Comparison of ENCODE assay signal across 12 cellular contexts in the genomic region with DNA sequence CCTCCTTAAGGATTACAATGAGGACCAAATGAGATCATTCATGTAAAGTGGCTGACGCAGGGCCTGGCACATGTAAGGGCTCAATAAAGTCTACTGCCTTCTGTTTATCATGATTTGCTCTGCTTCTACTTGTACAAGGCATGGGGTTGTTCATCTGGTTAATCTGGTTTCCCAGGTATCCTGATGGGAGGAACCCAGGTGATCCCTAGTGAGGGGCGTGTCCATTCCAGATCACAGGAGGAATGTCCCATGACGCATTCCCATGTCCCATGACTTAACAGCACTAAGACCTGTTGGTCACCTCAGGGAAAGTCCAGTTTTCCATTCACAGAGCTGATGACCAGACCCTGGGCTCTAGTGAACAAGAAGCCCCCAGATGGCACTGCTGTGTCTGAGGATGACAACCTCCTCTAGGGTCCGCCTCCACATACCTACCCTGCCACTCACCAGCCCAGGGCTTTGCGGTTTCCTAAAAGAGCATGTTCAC. TPM values are rescaled to one million over a fixed set of nuclear protein-coding genes. Genes with fewer than 3 reads are reported as not detected.
A peak's percentile ranks its signal among the peaks of the same experiment; 100 is the strongest.
DNase-seq lines count a peak whose midpoint lies in the region; ATAC-seq and TF ChIP-seq lines count a peak whose summit lies in the region.
"Had no signal": no experiment of that assay in that cellular context is flagged by ENCODE, and none has a peak within 500 bp of the region (broad histone marks: within the 10 kb centered on the region; RNA-seq: fewer than 3 reads in every experiment).

No MANE protein-coding gene starts in this region.

- in situ Hi-C loops in gastrocnemius medialis (cut with MboI; ENCODE audit: low sequenced_read_pairs in 4 of 4) = no loop called here

- H3K36me3 Mint-ChIP-seq in GM23338 (ENCODE audit: low read depth) = no peaks in the 10 kb centered on the region; the same call in 2 of the 3 replicates
- H3K36me3 Mint-ChIP-seq in activated naive CD8-positive, alpha-beta T cell treated with anti-CD3 and anti-CD28 coated beads, Interleukin-2, amount 50 U/mL, for 24 hours (ENCODE audit: low read depth) = no peaks in the 10 kb centered on the region

- H3K4me3 ChIP-seq in GM23338 = no peak overlapping the region
- no peak overlapping the region for H3K4me3 ChIP-seq in Peyer's patch
- H3K4me3 ChIP-seq in gastrocnemius medialis = no peak overlapping the region

- H3K4me1 ChIP-seq in GM23338 (ENCODE audit: insufficient read depth) (peaks cover 21% of the 10 kb centered on the region; the same call in 1 of the 2 replicates), Peyer's patch (peaks cover 0 to 8% (median 2%) of the 10 kb centered on the region in 4 donors), gastrocnemius medialis (peaks cover 35 to 54% of the 10 kb centered on the region in 2 donors)

- H3F3A ChIP-seq in GM23338 (replicated peaks; ENCODE audit: low read depth) = no peaks in the 10 kb centered on the region

- TF ChIP-seq POLR2A in Peyer's patch (IDR thresholded peaks at IDR 0.05) (no peak), gastrocnemius medialis (IDR thresholded peaks at IDR 0.05) (no peak)

- H3K4me2 ChIP-seq in GM23338 = 0 out of 2 replicates have a peak overlapping the region, but pooled peaks have one; percentile 20
- H3K4me2 ChIP-seq: SK-N-SH had no signal

- ATAC-seq in GM23338 = no peak; the same call in 2 of the 3 replicates
- ATAC-seq in gastrocnemius medialis = no peak
- no peak for ATAC-seq in activated naive CD8-positive, alpha-beta T cell treated with anti-CD3 and anti-CD28 coated beads, Interleukin-2, amount 50 U/mL, for 24 hours

- no peak overlapping the region for H3K27ac Mint-ChIP-seq in GM23338
- H3K27ac Mint-ChIP-seq in activated naive CD8-positive, alpha-beta T cell treated with anti-CD3 and anti-CD28 coated beads, Interleukin-2, amount 50 U/mL, for 24 hours = no peak overlapping the region

- H3K9me3 ChIP-seq in Peyer's patch = no peaks in the 10 kb centered on the region
- no peaks in the 10 kb centered on the region for H3K9me3 ChIP-seq in gastrocnemius medialis
- H3K9me3 ChIP-seq: SK-N-SH had no signal

- H3K9me2 ChIP-seq in GM23338 (ENCODE audit: insufficient read depth) = no peaks in the 10 kb centered on the region
- H3K9me2 ChIP-seq: SK-N-SH had no signal

- TF ChIP-seq CTCF in GM23338 (conservative IDR thresholded peaks at IDR 0.05; ENCODE audit: low read depth in 2 of 2) = peak in 1 of 2 experiments; percentile 21; a peak in 1 of 4 replicates
- TF ChIP-seq CTCF in Peyer's patch (IDR thresholded peaks at IDR 0.05) = no peak
- TF ChIP-seq CTCF in gastrocnemius medialis (IDR thresholded peaks at IDR 0.05 in 4 of 5, conservative IDR thresholded peaks at IDR 0.05 in 1 of 5) = no peak

- peaks cover 6% of the 10 kb centered on the region for H3K27me3 Mint-ChIP-seq in GM23338 (ENCODE audit: insufficient read depth, low read depth, poor library complexity)
- peaks cover 9% of the 10 kb centered on the region for H3K27me3 Mint-ChIP-seq in activated naive CD8-positive, alpha-beta T cell treated with anti-CD3 and anti-CD28 coated beads, Interleukin-2, amount 50 U/mL, for 24 hours

- no peaks in the 10 kb centered on the region for H4K20me1 ChIP-seq in GM23338 (replicated peaks; ENCODE audit: insufficient read depth)

- H3K4me1 Mint-ChIP-seq in GM23338 = peaks cover 27% of the 10 kb centered on the region
- H3K4me1 Mint-ChIP-seq in activated naive CD8-positive, alpha-beta T cell treated with anti-CD3 and anti-CD28 coated beads, Interleukin-2, amount 50 U/mL, for 24 hours = no peaks in the 10 kb centered on the region

- no peak overlapping the region for H2AFZ ChIP-seq in GM23338

- no peak overlapping the region for H3K27ac ChIP-seq in GM23338 (ENCODE audit: low read depth)
- H3K27ac ChIP-seq in Peyer's patch = peak overlapping the region in 2 of 4 donors; percentile 53 to 85
- peak overlapping the region; percentile 71 to 85 (median 82) for H3K27ac ChIP-seq in gastrocnemius medialis
- H3K27ac ChIP-seq: WERI-Rb-1 had no signal

- H3K4me3 Mint-ChIP-seq in GM23338 = no peak overlapping the region
- no peak overlapping the region for H3K4me3 Mint-ChIP-seq in activated naive CD8-positive, alpha-beta T cell treated with anti-CD3 and anti-CD28 coated beads, Interleukin-2, amount 50 U/mL, for 24 hours

- DNase-seq in GM23338 (ENCODE audit: low spot score) = no peak
- DNase-seq in Peyer's patch = peak in 2 of 3 donors; percentile 63 to 87
- peak; percentile 86 for DNase-seq in islet precursor cell
- DNase-seq in gastrocnemius medialis = no peak
- no peak for DNase-seq in NCI-H1694 treated with DMSO at 0.1 percent for 48 hours (lab: John Stamatoyannopoulos, UW)
- no peak for DNase-seq in stimulated activated CD4-positive, alpha-beta T cell treated with anti-CD3 and anti-CD28 coated beads, Interleukin-4, amount 100 ng/mL, for 1 hour
- no peak for DNase-seq in activated naive CD8-positive, alpha-beta T cell treated with anti-CD3 and anti-CD28 coated beads, Interleukin-2, amount 50 U/mL, for 24 hours
- no peak for DNase-seq in AML-193 (lab: John Stamatoyannopoulos, UW)
- DNase-seq: MV-4-11, SK-N-SH, WERI-Rb-1 had no signal

- H3K27me3 ChIP-seq in GM23338 (ENCODE audit: insufficient read depth) (0 out of 2 replicates have a peak, but pooled peaks cover 3% of the 10 kb centered on the region), Peyer's patch (no peaks in the 10 kb centered on the region), gastrocnemius medialis (no peaks in the 10 kb centered on the region)

- H3K79me2 ChIP-seq in GM23338 (replicated peaks; ENCODE audit: insufficient read depth) = no peaks in the 10 kb centered on the region

- intact Hi-C loops in gastrocnemius medialis (cut with DNase I; ENCODE audit: low total_unique reads) = loop anchor here (5.0 kb wide), 2 partner anchors 142 to 157 kb away; partner anchors contain the start of genes FHOD1 and SLC9A5

- no peaks in the 10 kb centered on the region for H3K9me3 Mint-ChIP-seq in GM23338
- no peaks in the 10 kb centered on the region for H3K9me3 Mint-ChIP-seq in activated naive CD8-positive, alpha-beta T cell treated with anti-CD3 and anti-CD28 coated beads, Interleukin-2, amount 50 U/mL, for 24 hours

- H3K36me3 ChIP-seq in GM23338 (ENCODE audit: insufficient read depth) (no peaks in the 10 kb centered on the region), Peyer's patch (no peaks in the 10 kb centered on the region), gastrocnemius medialis (no peaks in the 10 kb centered on the region)
- H3K36me3 ChIP-seq: WERI-Rb-1 had no signal

TF ChIP-seq in GM23338, 12 proteins besides CTCF, POLR2A, EP300 and RAD21 (continues in another document):
- no peak for TF ChIP-seq ZNF331 (CRISPR knock-in tag; IDR thresholded peaks at IDR 0.05; ENCODE audit: low read depth)
- no peak for TF ChIP-seq REST (IDR thresholded peaks at IDR 0.05; ENCODE audit: unreplicated experiment)
- TF ChIP-seq CREB1 (CRISPR knock-in tag; IDR thresholded peaks at IDR 0.05; ENCODE audit: low read depth) = no peak
- TF ChIP-seq, protein P1, sequence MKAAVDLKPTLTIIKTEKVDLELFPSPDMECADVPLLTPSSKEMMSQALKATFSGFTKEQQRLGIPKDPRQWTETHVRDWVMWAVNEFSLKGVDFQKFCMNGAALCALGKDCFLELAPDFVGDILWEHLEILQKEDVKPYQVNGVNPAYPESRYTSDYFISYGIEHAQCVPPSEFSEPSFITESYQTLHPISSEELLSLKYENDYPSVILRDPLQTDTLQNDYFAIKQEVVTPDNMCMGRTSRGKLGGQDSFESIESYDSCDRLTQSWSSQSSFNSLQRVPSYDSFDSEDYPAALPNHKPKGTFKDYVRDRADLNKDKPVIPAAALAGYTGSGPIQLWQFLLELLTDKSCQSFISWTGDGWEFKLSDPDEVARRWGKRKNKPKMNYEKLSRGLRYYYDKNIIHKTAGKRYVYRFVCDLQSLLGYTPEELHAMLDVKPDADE (IDR thresholded peaks at IDR 0.05) = no peak
- no peak for TF ChIP-seq EZH2 (IDR thresholded peaks at IDR 0.05; ENCODE audit: low read depth, unreplicated experiment)
- TF ChIP-seq EZH2phosphoT487 (IDR thresholded peaks at IDR 0.05; ENCODE audit: unreplicated experiment) = no peak
- TF ChIP-seq POLR2AphosphoS5 (IDR thresholded peaks at IDR 0.05; ENCODE audit: low read depth) = no peak

RNA-seq across cellular contexts. Expression of gene TPPP3, which starts 11.5 kb away (rescaled TPM):
- total RNA-seq in GM23338 (2014; rRNA removed; shearing (Covaris generic)) = 0.28 TPM in 1 of 2 replicates, not detected in the other
- 0.26 and 1.3 TPM in 2 replicates for polyA plus RNA-seq in GM23338 (2016; fragmentation: Nextera tagmentation; extraction: Ambion mirVana)
- total RNA-seq in Peyer's patch (10 to 100 TPM in 2 of 4 donors, 1 to 10 TPM in 2; 6.6 to 33.3 (median 16.6) TPM), gastrocnemius medialis (10 to 100 TPM in 2 of 4 donors, 1 to 10 TPM in 2; 2.2 to 31.9 (median 7.1) TPM)
- total RNA-seq: dermis blood vessel endothelial cell had no signal

RNA-seq across cellular contexts. Expression of gene ZDHHC1, which starts 11.5 kb away (rescaled TPM):
- 2.3 and 2.7 TPM in 2 replicates for total RNA-seq in GM23338 (2014; rRNA removed; shearing (Covaris generic))
- 1.4 and 1.6 TPM in 2 replicates for polyA plus RNA-seq in GM23338 (2016; fragmentation: Nextera tagmentation; extraction: Ambion mirVana)
- total RNA-seq in Peyer's patch (10 to 100 TPM in 1 of 4 donors, 1 to 10 TPM in 3; 3.5 to 14.5 (median 6.3) TPM), gastrocnemius medialis (10 to 100 TPM in 1 of 4 donors, 1 to 10 TPM in 3; 4.4 to 11.0 (median 8.9) TPM)

RNA-seq across cellular contexts. Expression of gene HSD11B2, which starts 26.1 kb away (rescaled TPM):
- total RNA-seq in GM23338 (2014; rRNA removed; shearing (Covaris generic)) = 23.0 and 25.1 TPM in 2 replicates
- polyA plus RNA-seq in GM23338 (2016; fragmentation: Nextera tagmentation; extraction: Ambion mirVana) = 14.8 and 16.6 TPM in 2 replicates
- 100 to 1,000 TPM; 116 to 688 (median 499) TPM for total RNA-seq in Peyer's patch
- total RNA-seq in gastrocnemius medialis = 1 to 10 TPM in 2 of 4 donors, not detected in 2; 2.3 to 4.1 TPM
- total RNA-seq: dermis blood vessel endothelial cell had no signal

Comparison
In these comparisons a context has a peak if more than half of its experiments do, and no peak if none do; other contexts are left out.
1. DNase-seq: peak in Peyer's patch (2 of 3) and islet precursor cell (single experiment); none in GM23338 (single experiment), gastrocnemius medialis (0 of 2), NCI-H1694 treated with DMSO at 0.1 percent for 48 hours (single experiment), stimulated activated CD4-positive, alpha-beta T cell treated with anti-CD3 and anti-CD28 coated beads, Interleukin-4, amount 100 ng/mL, for 1 hour (single experiment), activated naive CD8-positive, alpha-beta T cell treated with anti-CD3 and anti-CD28 coated beads, Interleukin-2, amount 50 U/mL, for 24 hours (single experiment) and AML-193 (0 of 2).